ENCODE assay signal across 18 cellular contexts in the genomic region with DNA sequence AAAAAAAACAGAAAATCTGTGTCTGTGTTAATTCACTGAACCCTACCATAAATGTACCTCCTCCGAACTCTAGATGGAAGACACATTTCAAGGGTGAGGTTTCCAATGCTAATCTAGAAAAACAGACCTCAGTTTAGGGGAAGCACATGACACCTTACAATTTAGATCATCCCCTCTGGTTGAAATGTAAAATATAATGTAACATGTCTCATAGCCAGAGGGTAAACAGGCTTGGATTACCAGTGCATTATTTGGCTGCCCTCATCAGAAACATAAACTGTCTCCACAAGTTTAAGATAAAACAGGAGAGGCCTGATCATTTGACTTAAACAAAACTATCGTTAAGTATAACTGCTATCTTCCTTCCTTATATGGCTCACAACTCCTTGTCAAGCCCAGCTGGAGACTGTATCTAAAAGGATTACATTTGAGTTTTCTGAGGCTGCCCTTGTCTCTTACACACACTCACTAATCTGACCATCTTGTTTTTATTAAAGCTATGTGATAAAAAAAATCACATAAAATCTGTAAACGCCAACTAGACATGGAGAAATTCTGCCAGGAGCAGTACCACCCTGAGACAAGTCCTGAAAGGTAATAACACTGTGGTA.
DNase-seq lines count a peak whose midpoint lies in the region; ATAC-seq, FAIRE-seq and TF ChIP-seq lines count a peak whose summit lies in the region.
"Had no signal": no experiment of that assay in that cellular context is flagged by ENCODE, and none has a peak within 500 bp of the region (broad histone marks: within the 10 kb centered on the region; RNA-seq: fewer than 3 reads in every experiment).

No MANE protein-coding gene starts in this region.

- H3K27ac ChIP-seq in endothelial cell of umbilical vein (ENCODE audit: insufficient read depth, low read depth, low read length) (no peak overlapping the region), neural progenitor cell (no peak overlapping the region), caudate nucleus (ENCODE audit: low read depth, low read length) (no peak overlapping the region)

- H3K79me2 ChIP-seq in endothelial cell of umbilical vein (ENCODE audit: control insufficient read depth, insufficient read depth, low read length) (no peaks in the 10 kb centered on the region), neural progenitor cell (ENCODE audit: low read depth) (no peaks in the 10 kb centered on the region)

- H3K9me3 Mint-ChIP-seq in Calu3 (ENCODE audit: low read depth, unreplicated experiment) (no peaks in the 10 kb centered on the region), neural progenitor cell (no peaks in the 10 kb centered on the region)
- H3K9me3 Mint-ChIP-seq: dendritic cell treated with granulocyte-macrophage colony-stimulating factor and Interleukin-4, amounts not matched to agents 40 ng/mL and 50 ng/mL, for 4 days had no signal

- TF ChIP-seq CTCF in Calu3 (IDR thresholded peaks at IDR 0.05; ENCODE audit: unreplicated experiment) (no peak), endothelial cell of umbilical vein (IDR thresholded peaks at IDR 0.05; ENCODE audit: extremely low read depth in 1 of 2, insufficient read depth in 1 of 2, low read depth in 1 of 2, low read length in 2 of 2) (no peak), neural progenitor cell (IDR thresholded peaks at IDR 0.05) (no peak)

- POLR2A ChIA-PET in endothelial cell of umbilical vein (lab: Charles Lee) = no interaction called here

- H3K4me2 ChIP-seq in endothelial cell of umbilical vein (ENCODE audit: insufficient read depth, low read length) = no peak overlapping the region
- H3K4me2 ChIP-seq in neural progenitor cell = no peak overlapping the region

- H2AFZ ChIP-seq in endothelial cell of umbilical vein (ENCODE audit: low read depth, low read length) = peak overlapping the region; percentile 54
- H2AFZ ChIP-seq in neural progenitor cell (replicated peaks) = no peak overlapping the region

- intact Hi-C loops in Calu3 (cut with micrococcal nuclease; ENCODE audit: unreplicated experiment) = loop anchor here (1.0 kb wide), 1 partner anchor 62 kb away; no protein-coding TSS in a partner anchor
- intact Hi-C loops in endothelial cell of umbilical vein (cut with micrococcal nuclease) = loop anchor here (5.0 kb wide), 1 partner anchor 207 kb away; no protein-coding TSS in a partner anchor

- H3K9ac ChIP-seq in endothelial cell of umbilical vein (replicated peaks; ENCODE audit: extremely low read depth, insufficient read depth, low read length) (no peak overlapping the region), neural progenitor cell (no peak overlapping the region)

- no TSS peak for BruUV-seq in Calu3 (replicated peaks; lab: Mats Ljungman, UMichigan)
- BruUV-seq in endothelial cell of umbilical vein (replicated peaks; lab: Mats Ljungman, UMichigan) = no TSS peak

- H3K4me3 ChIP-seq in endothelial cell of umbilical vein (replicated peaks in 1 of 3; ENCODE audit: insufficient read depth in 1 of 3, low read depth in 1 of 3, low read length in 3 of 3) = no peak overlapping the region
- no peak overlapping the region for H3K4me3 ChIP-seq in neural progenitor cell
- H3K4me3 ChIP-seq: esophagus muscularis mucosa had no signal

- H4K20me1 ChIP-seq in endothelial cell of umbilical vein (replicated peaks; ENCODE audit: control insufficient read depth, extremely low read depth, insufficient read depth, low read length) (no peaks in the 10 kb centered on the region), neural progenitor cell (ENCODE audit: low read depth) (no peaks in the 10 kb centered on the region)

- H3K9me3 ChIP-seq in endothelial cell of umbilical vein (replicated peaks; ENCODE audit: control insufficient read depth, insufficient read depth, low read length) = no peaks in the 10 kb centered on the region
- no peaks in the 10 kb centered on the region for H3K9me3 ChIP-seq in neural progenitor cell (ENCODE audit: low read depth)
- H3K9me3 ChIP-seq: esophagus muscularis mucosa had no signal

- DNase-seq in Calu3 (no peak), NCI-H69 (lab: John Stamatoyannopoulos, UW) (peak; percentile 70), endothelial cell of umbilical vein (ENCODE audit: low read depth, low spot score) (no peak), neural progenitor cell (ENCODE audit: low spot score) (no peak), NCI-H345 (lab: John Stamatoyannopoulos, UW) (no peak), caudate nucleus (lab: John Stamatoyannopoulos, UW) (no peak), DMS79 (lab: John Stamatoyannopoulos, UW) (no peak)
- DNase-seq: activated CD4-positive, CD25-positive, alpha-beta regulatory T cell treated with anti-CD3 and anti-CD28 coated beads, Interleukin-2, amount 50 U/mL, for 72 hours; activated gamma-delta T cell treated with Interleukin-2 at 50 U/mL for 16 hours; hypothalamus; left ventricle myocardium superior; naive thymus-derived CD8-positive, alpha-beta T cell; NCI-H1694 treated with DMSO at 0.1 percent for 48 hours; NCI-H748 treated with DMSO at 0.1 percent for 48 hours; T-helper 17 cell had no signal

- H3K4me1 Mint-ChIP-seq in Calu3 (ENCODE audit: low read depth, unreplicated experiment) (peaks cover 48% of the 10 kb centered on the region), neural progenitor cell (peaks cover 18% of the 10 kb centered on the region)
- H3K4me1 Mint-ChIP-seq: naive thymus-derived CD8-positive, alpha-beta T cell; T-helper 17 cell had no signal

- H3K27me3 ChIP-seq in endothelial cell of umbilical vein (ENCODE audit: control insufficient read depth in 2 of 2, insufficient read depth in 2 of 2, low read length in 2 of 2) (no peaks in the 10 kb centered on the region), neural progenitor cell (no peaks in the 10 kb centered on the region)
- H3K27me3 ChIP-seq: esophagus muscularis mucosa had no signal

- H3K36me3 ChIP-seq in endothelial cell of umbilical vein (ENCODE audit: control insufficient read depth in 2 of 2, extremely low read depth in 1 of 2, insufficient read depth in 2 of 2, low read length in 2 of 2) (no peaks in the 10 kb centered on the region), neural progenitor cell (no peaks in the 10 kb centered on the region)
- H3K36me3 ChIP-seq: esophagus muscularis mucosa had no signal

- H3K4me1 ChIP-seq in endothelial cell of umbilical vein (ENCODE audit: control insufficient read depth, extremely low read depth, insufficient read depth, low read length) (peaks cover 9% of the 10 kb centered on the region), neural progenitor cell (no peaks in the 10 kb centered on the region)

- H3F3A ChIP-seq in neural progenitor cell (ENCODE audit: low read depth) = no peaks in the 10 kb centered on the region

- H3K27ac Mint-ChIP-seq in Calu3 (ENCODE audit: unreplicated experiment) (peak overlapping the region; percentile 87), neural progenitor cell (peak overlapping the region; percentile 72)
- H3K27ac Mint-ChIP-seq: dendritic cell treated with granulocyte-macrophage colony-stimulating factor and Interleukin-4, amounts not matched to agents 40 ng/mL and 50 ng/mL, for 4 days; naive thymus-derived CD8-positive, alpha-beta T cell; T-helper 17 cell had no signal

- TF ChIP-seq POLR2A in endothelial cell of umbilical vein (IDR thresholded peaks at IDR 0.05; ENCODE audit: low read depth, low read length) = no peak

- CTCF ChIA-PET in Calu3 (lab: Charles Lee) = no interaction called here
- CTCF ChIA-PET in endothelial cell of umbilical vein (lab: Charles Lee) = interaction anchor here (0.9 to 1.7 kb wide), 5 partner anchors 10 to 161 kb away, joined by 3 to 9 read pairs (median 4); no protein-coding TSS in a partner anchor

- H3K4me3 Mint-ChIP-seq in Calu3 (ENCODE audit: low read depth, unreplicated experiment) (peak overlapping the region; percentile 32), neural progenitor cell (no peak overlapping the region)
- H3K4me3 Mint-ChIP-seq: dendritic cell treated with granulocyte-macrophage colony-stimulating factor and Interleukin-4, amounts not matched to agents 40 ng/mL and 50 ng/mL, for 4 days; naive thymus-derived CD8-positive, alpha-beta T cell; T-helper 17 cell had no signal

- no peaks in the 10 kb centered on the region for H3K27me3 Mint-ChIP-seq in Calu3 (ENCODE audit: unreplicated experiment)
- no peaks in the 10 kb centered on the region for H3K27me3 Mint-ChIP-seq in neural progenitor cell (ENCODE audit: insufficient read depth, low read depth)
- H3K27me3 Mint-ChIP-seq: dendritic cell treated with granulocyte-macrophage colony-stimulating factor and Interleukin-4, amounts not matched to agents 40 ng/mL and 50 ng/mL, for 4 days; naive thymus-derived CD8-positive, alpha-beta T cell; T-helper 17 cell had no signal

- no peaks in the 10 kb centered on the region for H3K9me1 ChIP-seq in endothelial cell of umbilical vein (replicated peaks; ENCODE audit: control insufficient read depth, extremely low read depth, insufficient read depth, low read length)

- dilution Hi-C loops in endothelial cell of umbilical vein (cut with MboI; ENCODE audit: extremely low pct_ligation_motif_present, low sequenced_read_pairs) = no loop called here

- FAIRE-seq in endothelial cell of umbilical vein (lab: Jason Lieb, UNC) = no peak

- H3K36me3 Mint-ChIP-seq in Calu3 (ENCODE audit: insufficient read depth, unreplicated experiment) (peaks cover 7% of the 10 kb centered on the region), neural progenitor cell (no peaks in the 10 kb centered on the region)
- H3K36me3 Mint-ChIP-seq: naive thymus-derived CD8-positive, alpha-beta T cell had no signal

- ATAC-seq in HG03521 (IDR thresholded peaks at IDR 0.05; ENCODE audit: unreplicated experiment) = no peak
- ATAC-seq: left ventricle myocardium superior; naive thymus-derived CD8-positive, alpha-beta T cell; T-helper 17 cell had no signal

TF ChIP-seq in endothelial cell of umbilical vein, 7 proteins besides CTCF, POLR2A, EP300 and RAD21:
- TF ChIP-seq, protein P1, sequence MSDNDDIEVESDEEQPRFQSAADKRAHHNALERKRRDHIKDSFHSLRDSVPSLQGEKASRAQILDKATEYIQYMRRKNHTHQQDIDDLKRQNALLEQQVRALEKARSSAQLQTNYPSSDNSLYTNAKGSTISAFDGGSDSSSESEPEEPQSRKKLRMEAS (IDR thresholded peaks at IDR 0.05; ENCODE audit: insufficient read depth, insufficient read length) = no peak
- TF ChIP-seq MYC (IDR thresholded peaks at IDR 0.05; ENCODE audit: low read depth, low read length) (no peak), EZH2 (IDR thresholded peaks at IDR 0.05; ENCODE audit: borderline replicate concordance, low read depth, low read length, severe bottlenecking) (no peak), GATA2 (IDR thresholded peaks at IDR 0.05; ENCODE audit: insufficient read depth, insufficient read length, low read depth, low read length) (no peak), FOS (IDR thresholded peaks at IDR 0.05; ENCODE audit: borderline replicate concordance, insufficient read depth, low read length) (no peak), JUN (IDR thresholded peaks at IDR 0.05; ENCODE audit: borderline replicate concordance, insufficient read depth, insufficient read length, low read depth) (no peak), POLR2AphosphoS5 (IDR thresholded peaks at IDR 0.05; ENCODE audit: insufficient read depth, low read depth, low read length) (no peak)
